Comparison of ENCODE assay signal across 14 cellular contexts in the genomic region with DNA sequence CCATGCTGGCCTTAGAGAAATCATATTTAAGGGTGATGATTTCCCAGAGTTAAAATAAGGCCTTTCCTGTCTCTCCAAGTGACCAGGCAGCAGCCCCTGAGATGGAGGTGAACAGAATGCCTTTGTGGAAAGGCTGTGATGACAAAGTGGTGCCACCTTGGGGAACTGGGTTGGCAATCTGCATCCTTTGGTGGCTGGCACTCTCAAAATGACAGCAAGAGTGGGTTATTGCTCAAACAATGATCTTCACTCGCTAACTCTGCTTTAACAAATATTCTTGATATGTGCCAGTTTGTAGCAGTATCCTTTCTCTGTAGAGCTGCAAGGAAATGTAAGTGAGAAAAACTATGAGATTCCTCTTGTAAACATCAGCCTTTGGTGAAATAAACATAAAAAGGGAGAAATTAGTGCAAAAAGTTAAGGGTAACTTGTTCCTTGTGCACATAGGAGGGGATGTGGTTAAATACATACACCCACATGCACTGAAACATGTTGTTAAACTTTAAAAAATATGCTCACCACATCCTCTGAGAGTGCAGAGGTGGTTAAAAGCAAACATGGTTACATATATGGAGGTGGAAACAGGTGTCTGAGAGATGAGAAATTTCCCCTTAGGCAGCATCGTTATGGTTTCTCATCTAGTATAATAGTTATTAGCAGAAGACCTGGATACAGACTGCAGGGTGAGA.
DNase-seq lines count a peak whose midpoint lies in the region; ATAC-seq and TF ChIP-seq lines count a peak whose summit lies in the region.
"Had no signal": no experiment of that assay in that cellular context is flagged by ENCODE, and none has a peak within 500 bp of the region (broad histone marks: within the 10 kb centered on the region; RNA-seq: fewer than 3 reads in every experiment).

No MANE protein-coding gene starts in this region.

- H3K27ac ChIP-seq in OCI-LY3 (ENCODE audit: low read length), result no peak overlapping the region
- H3K27ac ChIP-seq: breast epithelium, neutrophil had no signal

- H3K9ac ChIP-seq in OCI-LY3 (ENCODE audit: low read length), result no peak overlapping the region

- H3K36me3 Mint-ChIP-seq in activated naive CD4-positive, alpha-beta T cell treated with anti-CD3 and anti-CD28 coated beads for 36 hours (ENCODE audit: low read depth), result no peaks in the 10 kb centered on the region
- H3K36me3 Mint-ChIP-seq: CD4-positive, CD25-positive, alpha-beta regulatory T cell had no signal

- H3K27me3 Mint-ChIP-seq in activated naive CD4-positive, alpha-beta T cell treated with anti-CD3 and anti-CD28 coated beads for 36 hours (ENCODE audit: low read depth), result no peaks in the 10 kb centered on the region
- H3K27me3 Mint-ChIP-seq: CD4-positive, CD25-positive, alpha-beta regulatory T cell had no signal

- no peak overlapping the region for H3K4me3 ChIP-seq in OCI-LY3 (ENCODE audit: low read length)
- H3K4me3 ChIP-seq: breast epithelium had no signal

- H3K9me3 ChIP-seq in OCI-LY3 (ENCODE audit: insufficient read depth, low read length), result no peaks in the 10 kb centered on the region
- H3K9me3 ChIP-seq: breast epithelium, neutrophil had no signal

- H3K27ac Mint-ChIP-seq in activated naive CD4-positive, alpha-beta T cell treated with anti-CD3 and anti-CD28 coated beads for 36 hours, result no peak overlapping the region
- H3K27ac Mint-ChIP-seq: CD4-positive, CD25-positive, alpha-beta regulatory T cell had no signal

- H3K4me3 Mint-ChIP-seq in activated naive CD4-positive, alpha-beta T cell treated with anti-CD3 and anti-CD28 coated beads for 36 hours, result no peak overlapping the region
- H3K4me3 Mint-ChIP-seq: CD4-positive, CD25-positive, alpha-beta regulatory T cell had no signal

- intact Hi-C loops in activated naive CD4-positive, alpha-beta T cell treated with anti-CD3 and anti-CD28 coated beads for 36 hours (cut with micrococcal nuclease), result no loop called here

- CTCF ChIA-PET in activated naive CD4-positive, alpha-beta T cell treated with anti-CD3 and anti-CD28 coated beads for 36 hours (lab: Charles Lee), result no interaction called here

- H3K4me1 Mint-ChIP-seq in activated naive CD4-positive, alpha-beta T cell treated with anti-CD3 and anti-CD28 coated beads for 36 hours (ENCODE audit: low read depth), result no peaks in the 10 kb centered on the region
- H3K4me1 Mint-ChIP-seq: CD4-positive, CD25-positive, alpha-beta regulatory T cell had no signal

- H4K20me1 ChIP-seq in OCI-LY3 (ENCODE audit: insufficient read depth, low read length), result no peaks in the 10 kb centered on the region

- no peak for TF ChIP-seq CTCF in OCI-LY3 (IDR thresholded peaks at IDR 0.05; ENCODE audit: low read depth, low read length)

- peak overlapping the region; percentile 14; the same call in 1 of the 2 replicates for H3K4me2 ChIP-seq in OCI-LY3 (ENCODE audit: low read length)

- no peak for DNase-seq in activated naive CD4-positive, alpha-beta T cell treated with anti-CD3 and anti-CD28 coated beads for 36 hours
- no peak for DNase-seq in DMS53 treated with DMSO at 0.1 percent for 48 hours (lab: John Stamatoyannopoulos, UW; ENCODE audit: unreplicated experiment)
- no peak for DNase-seq in stimulated activated naive CD4-positive, alpha-beta T cell treated with Interleukin-2 at 50 U/mL for 16 hours (lab: John Stamatoyannopoulos, UW)
- no peak for DNase-seq in NOMO-1 treated with dmso at 0.1 percent for 144 hours (lab: John Stamatoyannopoulos, UW; ENCODE audit: unreplicated experiment)
- DNase-seq: activated CD4-positive, alpha-beta T cell treated with anti-CD3 and anti-CD28 coated beads for 48 hours; CD4-positive, CD25-positive, alpha-beta regulatory T cell; NCI-H2029 treated with DMSO at 0.1 percent for 48 hours had no signal

- H3K36me3 ChIP-seq in OCI-LY3 (replicated peaks; ENCODE audit: low read depth, low read length), result no peaks in the 10 kb centered on the region
- H3K36me3 ChIP-seq: breast epithelium, neutrophil had no signal

- no peaks in the 10 kb centered on the region for H3K79me2 ChIP-seq in OCI-LY3 (ENCODE audit: low read length)

- ATAC-seq in GM18870 (IDR thresholded peaks at IDR 0.05; ENCODE audit: unreplicated experiment) (peak; percentile 95), GM21447 (IDR thresholded peaks at IDR 0.05; ENCODE audit: unreplicated experiment) (peak; percentile 61), HG03039 (IDR thresholded peaks at IDR 0.05; ENCODE audit: unreplicated experiment) (peak; percentile 78)
- ATAC-seq: SK-N-SH treated with all-trans-retinoic acid at 6 μM for 48 hours had no signal

- no peaks in the 10 kb centered on the region for H3K27me3 ChIP-seq in OCI-LY3 (ENCODE audit: low read depth, low read length)
- H3K27me3 ChIP-seq: breast epithelium, neutrophil had no signal

- no peak overlapping the region for H2AFZ ChIP-seq in OCI-LY3 (ENCODE audit: low read depth, low read length)

- peaks cover 5% of the 10 kb centered on the region; the same call in 1 of the 2 replicates for H3K4me1 ChIP-seq in OCI-LY3 (ENCODE audit: low read length)
- H3K4me1 ChIP-seq: breast epithelium had no signal

- H3K9me3 Mint-ChIP-seq in activated naive CD4-positive, alpha-beta T cell treated with anti-CD3 and anti-CD28 coated beads for 36 hours, result peaks cover 1% of the 10 kb centered on the region
